7 cellular contexts compared by ENCODE assay signal in genomic region chr13:32847976-32848375, GRCh38.
DNase-seq lines count a peak whose midpoint lies in the region; ATAC-seq and TF ChIP-seq lines count a peak whose summit lies in the region.
"Not testable (repeated sequence)": the region's sequence is repeated elsewhere in the genome, so short reads cannot be mapped to it uniquely, and the experiment has no call there.

No MANE protein-coding gene starts in this region.

- not testable (repeated sequence) for H3K4me1 ChIP-seq in SJCRH30, esophagus muscularis mucosa
- peaks cover 31% of the 10 kb centered on the region for H3K4me1 ChIP-seq in cardiac muscle cell (ENCODE audit: low read depth)
- peaks cover 0 to 14% of the 10 kb centered on the region in 2 donors for H3K4me1 ChIP-seq in thoracic aorta (ENCODE audit: control insufficient read depth in 1 of 2, low read depth in 2 of 2)

- not testable (repeated sequence) for TF ChIP-seq CTCF in esophagus muscularis mucosa (IDR thresholded peaks at IDR 0.05); cardiac muscle cell (IDR thresholded peaks at IDR 0.05; ENCODE audit: low read depth, low read length); nephron (IDR thresholded peaks at IDR 0.05; ENCODE audit: unreplicated experiment in 3 of 3); thoracic aorta (IDR thresholded peaks at IDR 0.05)

- peak; percentile 82 for ATAC-seq in left ventricle myocardium superior
- ATAC-seq in thoracic aorta (ENCODE audit: insufficient number of reproducible peaks, low FRiP score, low read depth): not testable (repeated sequence)

- H3K36me3 ChIP-seq in SJCRH30, esophagus muscularis mucosa, cardiac muscle cell, thoracic aorta: not testable (repeated sequence)

- not testable (repeated sequence) for H3K9me3 Mint-ChIP-seq in nephron

- not testable (repeated sequence) for H3K36me3 Mint-ChIP-seq in nephron (ENCODE audit: low read depth)

- TF ChIP-seq EP300 in esophagus muscularis mucosa (IDR thresholded peaks at IDR 0.05): not testable (repeated sequence)

- 67% methylated on average over 10 of the region's 10 CpGs for WGBS in esophagus muscularis mucosa

- TF ChIP-seq POLR2A in esophagus muscularis mucosa (IDR thresholded peaks at IDR 0.05; ENCODE audit: low read depth): not testable (repeated sequence)

- H3K4me3 ChIP-seq in SJCRH30: peak overlapping the region; percentile 6; the same call in 1 of the 2 replicates
- not testable (repeated sequence) for H3K4me3 ChIP-seq in esophagus muscularis mucosa, cardiac muscle cell
- peak overlapping the region; percentile 16 for H3K4me3 ChIP-seq in thoracic aorta

- not testable (repeated sequence) for H3K27ac ChIP-seq in SJCRH30, thoracic aorta
- H3K27ac ChIP-seq in esophagus muscularis mucosa (replicated peaks in 1 of 4) (peak overlapping the region in 1 of 4 donors; percentile 29), cardiac muscle cell (peak overlapping the region; percentile 45)

- intact Hi-C loops in esophagus muscularis mucosa (cut with DNase I); left ventricle myocardium superior (cut with micrococcal nuclease): not testable (repeated sequence)

- peaks cover 53% of the 10 kb centered on the region for H3K4me1 Mint-ChIP-seq in nephron

- not testable (repeated sequence) for H3K27me3 Mint-ChIP-seq in nephron (ENCODE audit: low read depth)

- not testable (repeated sequence) for H3K4me3 Mint-ChIP-seq in nephron

- not testable (repeated sequence) for H3K27me3 ChIP-seq in SJCRH30; esophagus muscularis mucosa; cardiac muscle cell; thoracic aorta (replicated peaks; ENCODE audit: insufficient read depth)

- H3K9me3 ChIP-seq in SJCRH30 (replicated peaks); esophagus muscularis mucosa; cardiac muscle cell (ENCODE audit: low read depth); thoracic aorta: not testable (repeated sequence)

- H3K27ac Mint-ChIP-seq in nephron: peak overlapping the region; percentile 78 to 92 (median 85)

- DNase-seq in NCI-H1092 treated with DMSO at 0.1 percent for 48 hours (lab: John Stamatoyannopoulos, UW) (peak; percentile 34), SJCRH30 (peak in 1 of 2 experiments; percentile 34), esophagus muscularis mucosa (ENCODE audit: extremely low spot score) (peak; percentile 78), left ventricle myocardium superior (peak; percentile 39)
- not testable (repeated sequence) for DNase-seq in cardiac muscle cell (ENCODE audit: low read depth in 1 of 2, low spot score in 1 of 2); thoracic aorta (ENCODE audit: low spot score)
